9 cellular contexts compared by ENCODE assay signal in the genomic region with DNA sequence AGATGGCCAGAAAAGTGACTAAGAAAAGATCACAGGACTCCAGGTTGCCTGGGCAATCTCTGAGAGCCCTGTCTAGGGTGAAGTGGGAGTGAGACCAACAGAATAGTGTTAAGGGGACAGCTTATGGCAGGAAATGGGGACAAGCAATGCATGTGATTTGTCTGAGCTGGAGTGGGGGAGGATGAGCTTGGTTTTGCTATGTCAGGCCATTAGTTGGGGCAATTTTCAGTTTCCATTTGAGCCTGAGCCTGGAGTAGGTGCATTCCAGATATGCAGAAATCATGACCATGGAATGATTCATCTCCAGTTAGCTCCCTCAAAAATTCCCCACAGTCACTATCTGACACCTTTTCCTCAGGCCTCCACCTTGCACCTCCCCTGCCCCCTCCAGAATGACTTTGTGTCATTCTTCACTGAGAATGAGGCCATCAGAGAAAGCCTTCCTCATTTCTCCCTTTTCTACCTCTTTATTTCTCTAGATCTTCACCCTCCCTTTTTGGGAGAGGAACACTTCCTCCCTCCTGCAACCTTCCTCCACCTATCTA.
DNase-seq lines count a peak whose midpoint lies in the region; ATAC-seq and TF ChIP-seq lines count a peak whose summit lies in the region.
"Had no signal": no experiment of that assay in that cellular context is flagged by ENCODE, and none has a peak within 500 bp of the region (broad histone marks: within the 10 kb centered on the region; RNA-seq: fewer than 3 reads in every experiment).

No MANE protein-coding gene starts in this region.

- no peak overlapping the region for H3K4me3 ChIP-seq in CD8-positive, alpha-beta T cell (ENCODE audit: low read depth, low read length)

- H3K27me3 Mint-ChIP-seq in activated naive CD4-positive, alpha-beta T cell treated with anti-CD3 and anti-CD28 coated beads for 36 hours (ENCODE audit: low read depth): no peaks in the 10 kb centered on the region
- H3K27me3 Mint-ChIP-seq in activated naive CD4-positive, alpha-beta T cell treated with anti-CD3 and anti-CD28 coated beads, Interleukin-2, amount 10 ng/mL, durations not matched to agents 7 days and 5 days: no peaks in the 10 kb centered on the region
- no peaks in the 10 kb centered on the region for H3K27me3 Mint-ChIP-seq in T-helper 2 cell treated with Interferon-gamma antibody and Interleukin-4, amounts not matched to agents 5 μg/mL and 100 μg/mL, for 36 hours (ENCODE audit: low read depth)
- no peaks in the 10 kb centered on the region for H3K27me3 Mint-ChIP-seq in natural killer cell (ENCODE audit: low read depth in 2 of 2)
- no peaks in the 10 kb centered on the region for H3K27me3 Mint-ChIP-seq in CD8-positive, alpha-beta T cell (ENCODE audit: low read depth)
- H3K27me3 Mint-ChIP-seq: brain had no signal

- peaks cover 2% of the 10 kb centered on the region for H3K36me3 Mint-ChIP-seq in activated naive CD4-positive, alpha-beta T cell treated with anti-CD3 and anti-CD28 coated beads for 36 hours (ENCODE audit: low read depth)
- peaks cover 7% of the 10 kb centered on the region for H3K36me3 Mint-ChIP-seq in activated naive CD4-positive, alpha-beta T cell treated with anti-CD3 and anti-CD28 coated beads, Interleukin-2, amount 10 ng/mL, durations not matched to agents 7 days and 5 days
- peaks cover 4% of the 10 kb centered on the region for H3K36me3 Mint-ChIP-seq in T-helper 2 cell treated with Interferon-gamma antibody and Interleukin-4, amounts not matched to agents 5 μg/mL and 100 μg/mL, for 36 hours (ENCODE audit: low read depth)
- H3K36me3 Mint-ChIP-seq in natural killer cell: peaks cover 6% of the 10 kb centered on the region
- H3K36me3 Mint-ChIP-seq in CD8-positive, alpha-beta T cell: no peaks in the 10 kb centered on the region
- H3K36me3 Mint-ChIP-seq: brain had no signal

- H3K36me3 ChIP-seq in CD8-positive, alpha-beta T cell (ENCODE audit: insufficient read depth, low read length): no peaks in the 10 kb centered on the region

- peaks cover 7% of the 10 kb centered on the region for H3K9me3 Mint-ChIP-seq in activated naive CD4-positive, alpha-beta T cell treated with anti-CD3 and anti-CD28 coated beads for 36 hours
- H3K9me3 Mint-ChIP-seq in activated naive CD4-positive, alpha-beta T cell treated with anti-CD3 and anti-CD28 coated beads, Interleukin-2, amount 10 ng/mL, durations not matched to agents 7 days and 5 days: peaks cover 3% of the 10 kb centered on the region
- H3K9me3 Mint-ChIP-seq in T-helper 2 cell treated with Interferon-gamma antibody and Interleukin-4, amounts not matched to agents 5 μg/mL and 100 μg/mL, for 36 hours: peaks cover 4% of the 10 kb centered on the region
- peaks cover 2 to 3% of the 10 kb centered on the region in 2 donors for H3K9me3 Mint-ChIP-seq in natural killer cell
- peaks cover 2% of the 10 kb centered on the region for H3K9me3 Mint-ChIP-seq in CD8-positive, alpha-beta T cell

- H3K9me3 ChIP-seq in CD8-positive, alpha-beta T cell (ENCODE audit: low read length): no peaks in the 10 kb centered on the region

- CTCF ChIA-PET in activated naive CD4-positive, alpha-beta T cell treated with anti-CD3 and anti-CD28 coated beads for 36 hours (lab: Charles Lee): interaction anchor here (0.7 to 1.5 kb wide), 5 partner anchors 9 to 66 kb away, joined by 3 to 6 read pairs (median 3); no protein-coding TSS in a partner anchor
- CTCF ChIA-PET in activated naive CD4-positive, alpha-beta T cell treated with anti-CD3 and anti-CD28 coated beads, Interleukin-2, amount 10 ng/mL, durations not matched to agents 7 days and 5 days (lab: Charles Lee): no interaction called here
- CTCF ChIA-PET in CD8-positive, alpha-beta T cell (lab: Charles Lee): no interaction called here

- H3K27me3 ChIP-seq in CD8-positive, alpha-beta T cell (ENCODE audit: insufficient read depth, low read length): no peaks in the 10 kb centered on the region

- H3K4me3 Mint-ChIP-seq in activated naive CD4-positive, alpha-beta T cell treated with anti-CD3 and anti-CD28 coated beads for 36 hours: no peak overlapping the region
- H3K4me3 Mint-ChIP-seq in activated naive CD4-positive, alpha-beta T cell treated with anti-CD3 and anti-CD28 coated beads, Interleukin-2, amount 10 ng/mL, durations not matched to agents 7 days and 5 days: no peak overlapping the region
- H3K4me3 Mint-ChIP-seq in T-helper 2 cell treated with Interferon-gamma antibody and Interleukin-4, amounts not matched to agents 5 μg/mL and 100 μg/mL, for 36 hours: no peak overlapping the region
- H3K4me3 Mint-ChIP-seq in natural killer cell: no peak overlapping the region
- no peak overlapping the region for H3K4me3 Mint-ChIP-seq in CD8-positive, alpha-beta T cell
- H3K4me3 Mint-ChIP-seq: brain had no signal

- no peak overlapping the region for H3K27ac Mint-ChIP-seq in activated naive CD4-positive, alpha-beta T cell treated with anti-CD3 and anti-CD28 coated beads for 36 hours
- no peak overlapping the region for H3K27ac Mint-ChIP-seq in activated naive CD4-positive, alpha-beta T cell treated with anti-CD3 and anti-CD28 coated beads, Interleukin-2, amount 10 ng/mL, durations not matched to agents 7 days and 5 days
- H3K27ac Mint-ChIP-seq in T-helper 2 cell treated with Interferon-gamma antibody and Interleukin-4, amounts not matched to agents 5 μg/mL and 100 μg/mL, for 36 hours: no peak overlapping the region
- H3K27ac Mint-ChIP-seq in natural killer cell: no peak overlapping the region
- no peak overlapping the region for H3K27ac Mint-ChIP-seq in CD8-positive, alpha-beta T cell
- H3K27ac Mint-ChIP-seq: brain had no signal

- no peak overlapping the region for H3K27ac ChIP-seq in CD8-positive, alpha-beta T cell (ENCODE audit: low read depth, low read length)

- DNase-seq in activated naive CD4-positive, alpha-beta T cell treated with anti-CD3 and anti-CD28 coated beads for 36 hours: peak; percentile 83
- no peak for DNase-seq in activated naive CD4-positive, alpha-beta T cell treated with anti-CD3 and anti-CD28 coated beads, Interleukin-2, amount 10 ng/mL, durations not matched to agents 7 days and 5 days
- peak; percentile 71 for DNase-seq in T-helper 2 cell treated with Interferon-gamma antibody and Interleukin-4, amounts not matched to agents 5 μg/mL and 100 μg/mL, for 36 hours (ENCODE audit: low spot score)
- no peak for DNase-seq in natural killer cell
- no peak for DNase-seq in NCI-H2081 treated with DMSO at 0.1 percent for 48 hours (lab: John Stamatoyannopoulos, UW)
- no peak for DNase-seq in CD8-positive, alpha-beta T cell
- no peak for DNase-seq in SK-N-DZ (ENCODE audit: low spot score)

- ATAC-seq in HG02884 (IDR thresholded peaks at IDR 0.05; ENCODE audit: unreplicated experiment) (peak; percentile 78), natural killer cell (peak; percentile 51 to 67 (median 55))
- no peak for ATAC-seq in CD8-positive, alpha-beta T cell

- no peak for TF ChIP-seq CTCF in natural killer cell (IDR thresholded peaks at IDR 0.05)
- TF ChIP-seq CTCF in CD8-positive, alpha-beta T cell (IDR thresholded peaks at IDR 0.05): no peak

- intact Hi-C loops in activated naive CD4-positive, alpha-beta T cell treated with anti-CD3 and anti-CD28 coated beads for 36 hours (cut with micrococcal nuclease): loop anchor here (1.0 to 10.0 kb wide), 10 partner anchors 13 to 1233 kb away; no protein-coding TSS in a partner anchor
- intact Hi-C loops in natural killer cell (cut with micrococcal nuclease): loop anchor here (5.0 kb wide), 2 partner anchors 35 to 40 kb away; no protein-coding TSS in a partner anchor
- intact Hi-C loops in CD8-positive, alpha-beta T cell (cut with DNase I, micrococcal nuclease): no loop called here

- POLR2A ChIA-PET in CD8-positive, alpha-beta T cell (lab: Charles Lee): no interaction called here

- peaks cover 38% of the 10 kb centered on the region for H3K4me1 Mint-ChIP-seq in activated naive CD4-positive, alpha-beta T cell treated with anti-CD3 and anti-CD28 coated beads for 36 hours (ENCODE audit: low read depth)
- peaks cover 26% of the 10 kb centered on the region for H3K4me1 Mint-ChIP-seq in activated naive CD4-positive, alpha-beta T cell treated with anti-CD3 and anti-CD28 coated beads, Interleukin-2, amount 10 ng/mL, durations not matched to agents 7 days and 5 days
- H3K4me1 Mint-ChIP-seq in T-helper 2 cell treated with Interferon-gamma antibody and Interleukin-4, amounts not matched to agents 5 μg/mL and 100 μg/mL, for 36 hours (ENCODE audit: low read depth): peaks cover 22% of the 10 kb centered on the region
- H3K4me1 Mint-ChIP-seq in natural killer cell: peaks cover 11 to 14% of the 10 kb centered on the region in 2 donors
- H3K4me1 Mint-ChIP-seq in CD8-positive, alpha-beta T cell (ENCODE audit: low read depth): peaks cover 21% of the 10 kb centered on the region

- peaks cover 21% of the 10 kb centered on the region for H3K4me1 ChIP-seq in CD8-positive, alpha-beta T cell (ENCODE audit: insufficient read depth, low read length)

Comparison
In these comparisons a context has a peak if more than half of its experiments do, and no peak if none do; other contexts are left out.
1. DNase-seq: peak in activated naive CD4-positive, alpha-beta T cell treated with anti-CD3 and anti-CD28 coated beads for 36 hours (single experiment) and T-helper 2 cell treated with Interferon-gamma antibody and Interleukin-4, amounts not matched to agents 5 μg/mL and 100 μg/mL, for 36 hours (single experiment); none in activated naive CD4-positive, alpha-beta T cell treated with anti-CD3 and anti-CD28 coated beads, Interleukin-2, amount 10 ng/mL, durations not matched to agents 7 days and 5 days (single experiment), natural killer cell (single experiment), NCI-H2081 treated with DMSO at 0.1 percent for 48 hours (single experiment), CD8-positive, alpha-beta T cell (0 of 7) and SK-N-DZ (single experiment).
2. intact Hi-C loops: an anchor here in activated naive CD4-positive, alpha-beta T cell treated with anti-CD3 and anti-CD28 coated beads for 36 hours (1.0 to 10.0 kb wide) and natural killer cell (5.0 kb wide); none called in CD8-positive, alpha-beta T cell.